In the genomic region with DNA sequence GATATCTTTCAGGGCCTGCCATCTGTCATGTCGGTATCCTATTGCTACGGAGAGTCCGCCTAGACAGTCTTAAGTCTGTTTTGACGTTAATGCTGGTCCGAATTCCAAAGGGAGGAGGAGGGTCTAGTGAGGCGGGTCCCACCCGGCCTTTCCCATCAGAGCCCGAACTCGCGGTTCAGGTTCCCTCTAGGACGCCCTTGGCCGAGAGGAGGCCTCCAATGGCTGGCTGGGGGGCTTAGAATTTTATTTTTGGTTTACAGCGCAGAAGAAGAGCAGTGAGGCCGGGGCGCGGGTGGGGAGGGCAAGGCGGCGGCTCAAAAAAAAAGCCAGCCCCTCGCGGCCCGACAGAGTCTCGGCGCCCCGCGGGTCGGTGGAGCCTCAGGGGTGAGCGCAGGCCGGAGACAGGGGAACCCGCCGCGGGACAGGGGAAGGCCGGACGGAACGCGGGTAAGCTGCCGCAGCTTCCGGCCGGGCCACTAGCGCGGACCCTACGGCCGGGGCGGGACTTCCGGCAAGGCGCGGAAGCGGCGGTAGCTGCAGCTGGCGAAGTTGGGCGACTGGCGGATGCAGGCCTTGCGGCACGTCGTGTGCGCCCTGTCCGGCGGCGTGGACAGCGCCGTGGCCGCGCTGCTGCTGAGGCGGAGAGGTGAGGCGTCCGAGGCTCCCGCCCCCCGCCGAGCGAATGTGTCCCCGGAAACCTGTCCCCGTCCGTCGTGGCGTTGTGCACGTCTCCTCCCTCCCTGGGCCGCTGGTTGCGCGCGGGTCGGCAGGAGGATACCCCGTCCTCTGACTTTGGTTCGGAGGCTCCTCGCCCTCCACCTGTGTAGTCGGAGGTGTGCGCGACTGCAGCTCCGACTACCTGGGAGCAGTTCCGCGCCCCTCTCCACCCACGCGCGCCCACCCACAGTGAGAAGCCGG, we compare ENCODE assay signal across 8 cellular contexts. TPM values are rescaled to one million over a fixed set of nuclear protein-coding genes. Genes with fewer than 3 reads are reported as not detected.
DNase-seq lines count a peak whose midpoint lies in the region; TF ChIP-seq lines count a peak whose summit lies in the region.

A gene with protein sequence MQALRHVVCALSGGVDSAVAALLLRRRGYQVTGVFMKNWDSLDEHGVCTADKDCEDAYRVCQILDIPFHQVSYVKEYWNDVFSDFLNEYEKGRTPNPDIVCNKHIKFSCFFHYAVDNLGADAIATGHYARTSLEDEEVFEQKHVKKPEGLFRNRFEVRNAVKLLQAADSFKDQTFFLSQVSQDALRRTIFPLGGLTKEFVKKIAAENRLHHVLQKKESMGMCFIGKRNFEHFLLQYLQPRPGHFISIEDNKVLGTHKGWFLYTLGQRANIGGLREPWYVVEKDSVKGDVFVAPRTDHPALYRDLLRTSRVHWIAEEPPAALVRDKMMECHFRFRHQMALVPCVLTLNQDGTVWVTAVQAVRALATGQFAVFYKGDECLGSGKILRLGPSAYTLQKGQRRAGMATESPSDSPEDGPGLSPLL (plus strand): TSS at position 514 of the 918 bp plus-strand sequence. CDS start 51 bp downstream, at position 565.

- POLR2A ChIA-PET in HEK293T (lab: Yijun Ruan, JAX), result interaction anchor here (0.5 to 2.1 kb wide), 17 partner anchors 9 to 308 kb away, joined by 3 to 6 read pairs (median 3); a partner anchor contains a TSS

- peak within 1 kb of the TSS; percentile 83 for H3K9ac ChIP-seq in rectal smooth muscle tissue (ENCODE audit: low read length)

- no peaks in the 10 kb centered on the region for H3K27me3 ChIP-seq in GM06990 (replicated peaks; ENCODE audit: control insufficient read depth, insufficient read depth, low read length)
- H3K27me3 ChIP-seq in ascending aorta, result no peaks in the 10 kb centered on the region
- no peaks in the 10 kb centered on the region for H3K27me3 ChIP-seq in rectal smooth muscle tissue (ENCODE audit: control insufficient read depth, insufficient read depth, low read length)
- no peaks in the 10 kb centered on the region for H3K27me3 ChIP-seq in vagina

- TF ChIP-seq CTCF in GM06990 (IDR thresholded peaks at IDR 0.05; ENCODE audit: insufficient read depth, low read length, poor library complexity, severe bottlenecking) (no peak), ascending aorta (IDR thresholded peaks at IDR 0.05) (no peak), vagina (IDR thresholded peaks at IDR 0.05) (no peak)

- H3K4me3 ChIP-seq in GM06990 (replicated peaks; ENCODE audit: low read depth, low read length), result peak within 1 kb of the TSS; percentile 94
- peak within 1 kb of the TSS; percentile 71 to 76 for H3K4me3 ChIP-seq in ascending aorta
- peak within 1 kb of the TSS; percentile 95 for H3K4me3 ChIP-seq in rectal smooth muscle tissue (ENCODE audit: low read length)
- H3K4me3 ChIP-seq in vagina, result peak within 1 kb of the TSS; percentile 67 to 97

- no peak for TF ChIP-seq POLR2A in vagina (IDR thresholded peaks at IDR 0.05)

- H3K4me1 ChIP-seq in ascending aorta (peaks cover 6 to 7% of the 10 kb centered on the region in 2 donors), rectal smooth muscle tissue (ENCODE audit: control insufficient read depth, insufficient read depth, low read length) (peaks cover 8% of the 10 kb centered on the region), vagina (peaks cover 26% of the 10 kb centered on the region)

- H3K9me3 ChIP-seq in ascending aorta (no peaks in the 10 kb centered on the region), vagina (no peaks in the 10 kb centered on the region)

- peak; percentile 93 for DNase-seq in GM06990 (ENCODE audit: extremely low read depth, insufficient read length)
- peak; percentile 94 for DNase-seq in HEK293T (ENCODE audit: extremely low spot score)
- DNase-seq in NCI-H1048 (lab: John Stamatoyannopoulos, UW), result peak; percentile 56
- peak; percentile 23 to 88 for DNase-seq in ascending aorta (ENCODE audit: low spot score in 2 of 2)
- peak; percentile 96 for DNase-seq in hepatic stellate cell (ENCODE audit: low spot score)
- no peak for DNase-seq in vagina (ENCODE audit: extremely low spot score in 2 of 2)

- CTCF ChIA-PET in HEK293T (lab: Yijun Ruan, JAX), result no interaction called here

- peak within 1 kb of the TSS; percentile 89 to 91 for H3K27ac ChIP-seq in ascending aorta
- peak within 1 kb of the TSS; percentile 88 for H3K27ac ChIP-seq in rectal smooth muscle tissue (ENCODE audit: low read depth, low read length)
- H3K27ac ChIP-seq in vagina, result peak within 1 kb of the TSS; percentile 78

- intact Hi-C loops in T-helper 2 cell treated with Interferon-gamma antibody and Interleukin-4, amounts not matched to agents 100 ng/mL and 5 ng/mL, for 36 hours (cut with micrococcal nuclease), result loop anchor here (1.0 kb wide), 1 partner anchor 39 kb away; a partner anchor contains a TSS
- intact Hi-C loops in ascending aorta (cut with DNase I) (loop anchor here (5.0 to 10.0 kb wide), 2 partner anchors 71 to 183 kb away; a partner anchor contains a TSS), vagina (cut with DNase I) (no loop called here)

- H3K36me3 ChIP-seq in GM06990 (ENCODE audit: control insufficient read depth, insufficient read depth, low read length) (peaks cover 26% of the 10 kb centered on the region), ascending aorta (peaks cover 16 to 28% of the 10 kb centered on the region in 2 donors), rectal smooth muscle tissue (ENCODE audit: control insufficient read depth, insufficient read depth, low read length) (peaks cover 6% of the 10 kb centered on the region), vagina (peaks cover 0 to 27% of the 10 kb centered on the region in 2 donors)

TF ChIP-seq in HEK293T, 16 proteins besides CTCF, POLR2A, EP300 and RAD21:
- TF ChIP-seq CTBP1 (IDR thresholded peaks at IDR 0.05; ENCODE audit: borderline replicate concordance) (peak; percentile 70; the same call in 1 of the 2 replicates), LEF1 (IDR thresholded peaks at IDR 0.05; ENCODE audit: borderline replicate concordance) (0 out of 2 replicates have a peak, but pooled peaks have one; percentile 32), ZNF384 (IDR thresholded peaks at IDR 0.05) (no peak)

RNA-seq across cellular contexts. Expression of the gene that starts here (rescaled TPM):
- total RNA-seq in T-helper 2 cell treated with Interferon-gamma antibody and Interleukin-4, amounts not matched to agents 100 ng/mL and 5 ng/mL, for 36 hours, result 65.2 and 69.8 TPM in 2 replicates
- total RNA-seq in ascending aorta (13.5 TPM), vagina (37.1 TPM)

Comparison
In these comparisons a context has a peak if more than half of its experiments do, and no peak if none do; other contexts are left out.
1. DNase-seq: peak in GM06990 (single experiment), HEK293T (single experiment), NCI-H1048 (single experiment), ascending aorta (2 of 2) and hepatic stellate cell (single experiment); none in vagina (0 of 2).
2. Peak in every context shown above with its lines, with median percentiles within 50 percentile points of each other: H3K4me3 ChIP-seq and H3K27ac ChIP-seq.